20 cellular contexts compared by ENCODE assay signal in the genomic region with DNA sequence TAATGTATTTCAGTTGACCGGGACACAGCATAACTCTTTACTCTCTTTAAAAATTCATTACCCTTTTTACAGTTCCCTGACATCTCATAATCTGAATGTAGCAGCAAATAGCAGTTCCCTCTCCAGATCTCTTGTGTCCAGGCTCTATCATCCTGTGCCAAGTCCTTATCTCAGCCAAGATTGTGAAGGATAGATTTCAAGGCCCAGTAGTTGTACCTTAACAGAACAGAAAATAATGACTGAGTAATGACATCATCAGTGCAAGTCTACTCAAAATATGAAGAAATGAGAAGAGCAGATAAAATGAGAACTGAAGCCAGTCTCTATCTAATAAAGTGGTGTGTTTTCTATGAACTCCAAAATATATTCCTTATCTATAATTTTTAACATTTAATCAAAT.
"Had no signal": no experiment of that assay in that cellular context is flagged by ENCODE, and none has a peak within 500 bp of the region (broad histone marks: within the 10 kb centered on the region; RNA-seq: fewer than 3 reads in every experiment).

No MANE protein-coding gene starts in this region.

- H3K9me3 ChIP-seq: breast epithelium had no signal

- H3K27me3 ChIP-seq: breast epithelium had no signal

- H3K36me3 ChIP-seq: breast epithelium had no signal

- H3K4me3 ChIP-seq: breast epithelium, PC-9 had no signal

- H3K36me3 Mint-ChIP-seq: activated naive CD4-positive, alpha-beta T cell treated with anti-CD3 and anti-CD28 coated beads, Interleukin-2, amount 10 ng/mL, durations not matched to agents 7 days and 5 days had no signal

- H3K9me3 Mint-ChIP-seq: activated CD8-positive, alpha-beta T cell treated with anti-CD3 and anti-CD28 coated beads for 36 hours; activated naive CD4-positive, alpha-beta T cell treated with anti-CD3 and anti-CD28 coated beads, Interleukin-2, amount 10 ng/mL, durations not matched to agents 7 days and 5 days; activated T-cell treated with anti-CD3 and anti-CD28 coated beads, Interleukin-2, amount 50 U/mL, for 72 hours; activated T-helper 2 cell treated with anti-CD3 and anti-CD28 coated beads, Interferon-gamma antibody, Interleukin-2, Interleukin-4, amounts not matched to agents 10 μg/mL and 5 μg/mL and 100 μg/mL, durations not matched to agents 14 hours and 24 hours and 36 hours; T-helper 1 cell treated with Interleukin-12 subunit alpha and Interleukin-12 subunit beta and Interleukin-4 antibody, amounts not matched to agents 30 μg/mL and 1 μg/mL, for 36 hours had no signal

- H3K27ac ChIP-seq: breast epithelium, PC-9 had no signal

- H3K27me3 Mint-ChIP-seq: activated CD8-positive, alpha-beta T cell treated with anti-CD3 and anti-CD28 coated beads for 36 hours; activated naive CD4-positive, alpha-beta T cell treated with anti-CD3 and anti-CD28 coated beads, Interleukin-2, amount 10 ng/mL, durations not matched to agents 7 days and 5 days had no signal

- H3K27ac Mint-ChIP-seq: activated CD8-positive, alpha-beta T cell treated with anti-CD3 and anti-CD28 coated beads for 36 hours; activated naive CD4-positive, alpha-beta T cell treated with anti-CD3 and anti-CD28 coated beads, Interleukin-2, amount 10 ng/mL, durations not matched to agents 7 days and 5 days; activated T-cell treated with anti-CD3 and anti-CD28 coated beads, Interleukin-2, amount 50 U/mL, for 72 hours; activated T-helper 2 cell treated with anti-CD3 and anti-CD28 coated beads, Interferon-gamma antibody, Interleukin-2, Interleukin-4, amounts not matched to agents 10 μg/mL and 5 μg/mL and 100 μg/mL, durations not matched to agents 14 hours and 24 hours and 36 hours; T-helper 1 cell treated with Interleukin-12 subunit alpha and Interleukin-12 subunit beta and Interleukin-4 antibody, amounts not matched to agents 30 μg/mL and 1 μg/mL, for 36 hours had no signal

- H3K4me1 Mint-ChIP-seq: activated naive CD4-positive, alpha-beta T cell treated with anti-CD3 and anti-CD28 coated beads, Interleukin-2, amount 10 ng/mL, durations not matched to agents 7 days and 5 days had no signal

- H3K4me3 Mint-ChIP-seq: activated CD8-positive, alpha-beta T cell treated with anti-CD3 and anti-CD28 coated beads for 36 hours; activated naive CD4-positive, alpha-beta T cell treated with anti-CD3 and anti-CD28 coated beads, Interleukin-2, amount 10 ng/mL, durations not matched to agents 7 days and 5 days; activated T-cell treated with anti-CD3 and anti-CD28 coated beads, Interleukin-2, amount 50 U/mL, for 72 hours; T-helper 1 cell treated with Interleukin-12 subunit alpha and Interleukin-12 subunit beta and Interleukin-4 antibody, amounts not matched to agents 30 μg/mL and 1 μg/mL, for 36 hours had no signal

- H3K4me1 ChIP-seq: breast epithelium had no signal

- DNase-seq: activated CD4-positive, alpha-beta T cell treated with anti-CD3 and anti-CD28 coated beads for 4 hours; activated CD8-positive, alpha-beta memory T cell treated with anti-CD3 and anti-CD28 coated beads, Interleukin-2, amount 50 U/mL, for 4 hours; activated CD8-positive, alpha-beta T cell treated with anti-CD3 and anti-CD28 coated beads for 36 hours; activated gamma-delta T cell treated with Interleukin-2 at 50 U/mL for 16 hours; activated naive CD4-positive, alpha-beta T cell treated with anti-CD3 and anti-CD28 coated beads, Interleukin-2, amount 10 ng/mL, durations not matched to agents 7 days and 5 days; activated T-cell treated with anti-CD3 and anti-CD28 coated beads, Interleukin-2, amount 50 U/mL, for 72 hours; amniotic stem cell; caudate nucleus; KG1; NCI-H1048; NCI-H146; NCI-H187 treated with DMSO at 0.1 percent for 48 hours; NCI-H2081 treated with DMSO at 0.1 percent for 48 hours; NCI-H2171; NCI-H2227 treated with DMSO at 0.1 percent for 48 hours; PC-9; SHP77 treated with DMSO at 0.1 percent for 48 hours had no signal
